ENCODE assay signal across 8 cellular contexts in the genomic region with DNA sequence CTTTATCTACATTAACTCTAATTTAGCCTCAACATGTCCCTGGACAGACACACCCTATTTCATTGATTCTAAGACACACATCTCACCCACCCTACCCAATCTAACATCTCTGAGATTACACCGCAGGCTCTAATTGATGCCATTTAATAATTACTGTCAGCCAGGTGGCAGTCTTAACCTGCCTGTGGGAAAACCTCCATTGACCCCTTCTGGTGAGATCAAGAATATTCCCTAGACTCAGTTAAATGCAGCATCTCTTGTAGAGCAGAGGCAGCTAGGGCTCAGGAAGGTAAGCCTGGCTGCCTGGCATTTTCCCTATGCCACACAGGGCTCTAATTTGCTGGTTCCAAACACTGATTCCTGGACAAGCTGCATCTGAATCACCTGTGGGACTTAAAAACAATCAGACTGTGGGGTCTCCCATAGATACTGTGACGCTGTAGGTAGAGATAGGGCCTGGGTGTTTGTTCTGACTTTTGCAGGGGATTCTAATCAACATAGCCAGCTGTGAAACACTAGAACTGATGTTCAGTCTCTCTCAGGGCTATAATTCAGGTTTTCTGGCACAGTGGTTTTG. TPM values are rescaled to one million over a fixed set of nuclear protein-coding genes. Genes with fewer than 3 reads are reported as not detected.
DNase-seq lines count a peak whose midpoint lies in the region; ATAC-seq and TF ChIP-seq lines count a peak whose summit lies in the region.

No MANE protein-coding gene starts in this region.

- TF ChIP-seq EP300 in sigmoid colon (IDR thresholded peaks at IDR 0.05) = no peak

- H3K27ac ChIP-seq in liver (ENCODE audit: low read depth in 1 of 2, low read length in 2 of 2) (no peak overlapping the region), sigmoid colon (no peak overlapping the region)

- H3K36me3 ChIP-seq in liver (ENCODE audit: control insufficient read depth in 4 of 4, insufficient read depth in 3 of 4, low read depth in 1 of 4, low read length in 3 of 4) = peaks cover 4 to 9% (median 7%) of the 10 kb centered on the region in 4 donors
- H3K36me3 ChIP-seq in sigmoid colon = peaks cover 4 to 26% (median 10%) of the 10 kb centered on the region in 4 donors

- H3K27me3 ChIP-seq in liver (ENCODE audit: control insufficient read depth in 4 of 4, insufficient read depth in 4 of 4, low read length in 3 of 4) (peaks cover 0 to 5% (median 0%) of the 10 kb centered on the region in 4 donors), sigmoid colon (peaks cover 0 to 10% (median under 1%) of the 10 kb centered on the region in 3 donors)

- TF ChIP-seq RAD21 in liver (IDR thresholded peaks at IDR 0.05) = peak; percentile 61 to 65

- H3K27ac Mint-ChIP-seq in activated CD4-positive, alpha-beta T cell treated with anti-CD3 and anti-CD28 coated beads, Interleukin-2, amount 10 ng/mL, durations not matched to agents 24 days and 14 days = no peak overlapping the region
- no peak overlapping the region for H3K27ac Mint-ChIP-seq in WTC11

- H3K4me3 ChIP-seq in liver (ENCODE audit: low read depth in 1 of 3, low read length in 3 of 3) = no peak overlapping the region
- H3K4me3 ChIP-seq in sigmoid colon = no peak overlapping the region

- no peaks in the 10 kb centered on the region for H3K9me3 Mint-ChIP-seq in activated CD4-positive, alpha-beta T cell treated with anti-CD3 and anti-CD28 coated beads, Interleukin-2, amount 10 ng/mL, durations not matched to agents 24 days and 14 days
- no peaks in the 10 kb centered on the region for H3K9me3 Mint-ChIP-seq in WTC11

- H3K4me3 Mint-ChIP-seq in activated CD4-positive, alpha-beta T cell treated with anti-CD3 and anti-CD28 coated beads, Interleukin-2, amount 10 ng/mL, durations not matched to agents 24 days and 14 days = no peak overlapping the region
- no peak overlapping the region for H3K4me3 Mint-ChIP-seq in WTC11

- H3K4me1 Mint-ChIP-seq in activated CD4-positive, alpha-beta T cell treated with anti-CD3 and anti-CD28 coated beads, Interleukin-2, amount 10 ng/mL, durations not matched to agents 24 days and 14 days = peaks cover 3% of the 10 kb centered on the region
- H3K4me1 Mint-ChIP-seq in WTC11 = peaks cover 3% of the 10 kb centered on the region; the same call in 1 of the 2 replicates

- CTCF ChIA-PET in WTC11 (lab: Charles Lee) = interaction anchor here (0.5 to 7.8 kb wide), 39 partner anchors 9 to 806 kb away, joined by 3 to 99 read pairs (median 6); partner anchors contain the start of genes DNAJC22, FAM186B, KCNH3 and PRPF40B

- intact Hi-C loops in activated CD4-positive, alpha-beta T cell treated with anti-CD3 and anti-CD28 coated beads, Interleukin-2, amount 10 ng/mL, durations not matched to agents 24 days and 14 days (cut with micrococcal nuclease) = no loop called here
- intact Hi-C loops in sigmoid colon (cut with DNase I) = no loop called here

- POLR2A ChIA-PET in WTC11 (lab: Charles Lee) = interaction anchor here (0.6 to 1.4 kb wide), 3 partner anchors 27 to 531 kb away, joined by 3 to 4 read pairs (median 4); partner anchors contain the start of gene SPATS2

- peak; percentile 62 for ATAC-seq in WTC11
- no peak for ATAC-seq in HG03045 (IDR thresholded peaks at IDR 0.05; ENCODE audit: unreplicated experiment)
- ATAC-seq in GM21737 (IDR thresholded peaks at IDR 0.05; ENCODE audit: unreplicated experiment) = no peak

- TF ChIP-seq CTCF in WTC11 (IDR thresholded peaks at IDR 0.05) (no peak), liver (IDR thresholded peaks at IDR 0.05; ENCODE audit: low read depth, low read length, missing input control) (peak; percentile 33), sigmoid colon (IDR thresholded peaks at IDR 0.05) (no peak)

- DNase-seq in activated CD4-positive, alpha-beta T cell treated with anti-CD3 and anti-CD28 coated beads, Interleukin-2, amount 10 ng/mL, durations not matched to agents 24 days and 14 days = peak; percentile 76
- no peak for DNase-seq in activated CD4-positive, alpha-beta T cell treated with anti-CD3 and anti-CD28 coated beads for 48 hours
- peak; percentile 71 for DNase-seq in NCI-H1436 (lab: John Stamatoyannopoulos, UW)
- DNase-seq in WTC11 (ENCODE audit: low spot score) = no peak
- no peak for DNase-seq in sigmoid colon

- no peak overlapping the region for H3K9ac ChIP-seq in liver (ENCODE audit: low read depth in 1 of 2, low read length in 2 of 2)

- WGBS in liver = 71% methylated on average over 2 of the region's 2 CpGs
- 57 to 68% methylated on average over 2 of the region's 2 CpGs for WGBS in sigmoid colon, 2 donors

- peaks cover 17% of the 10 kb centered on the region for H3K27me3 Mint-ChIP-seq in activated CD4-positive, alpha-beta T cell treated with anti-CD3 and anti-CD28 coated beads, Interleukin-2, amount 10 ng/mL, durations not matched to agents 24 days and 14 days
- peaks cover 33% of the 10 kb centered on the region for H3K27me3 Mint-ChIP-seq in WTC11 (ENCODE audit: low read depth)

- peaks cover 12% of the 10 kb centered on the region for H3K36me3 Mint-ChIP-seq in activated CD4-positive, alpha-beta T cell treated with anti-CD3 and anti-CD28 coated beads, Interleukin-2, amount 10 ng/mL, durations not matched to agents 24 days and 14 days (ENCODE audit: low read depth)
- H3K36me3 Mint-ChIP-seq in WTC11 = peaks cover 3% of the 10 kb centered on the region

- H3K9me3 ChIP-seq in liver (ENCODE audit: control insufficient read depth in 4 of 4, low read length in 3 of 4) (no peaks in the 10 kb centered on the region), sigmoid colon (no peaks in the 10 kb centered on the region)

- no peak for TF ChIP-seq POLR2A in sigmoid colon (IDR thresholded peaks at IDR 0.05)

- peaks cover 7 to 48% (median 30%) of the 10 kb centered on the region in 4 donors for H3K4me1 ChIP-seq in liver (ENCODE audit: control insufficient read depth in 4 of 4, insufficient read depth in 4 of 4, low read length in 3 of 4)
- H3K4me1 ChIP-seq in sigmoid colon = peaks cover 0 to 10% (median 9%) of the 10 kb centered on the region in 4 donors

TF ChIP-seq in WTC11, 78 proteins besides CTCF, POLR2A, EP300 and RAD21:
- TF ChIP-seq NFATC4 (CRISPR knock-in tag; IDR thresholded peaks at IDR 0.05) (no peak), GTF2I (CRISPR knock-in tag; conservative IDR thresholded peaks at IDR 0.05) (no peak), CBFB (CRISPR knock-in tag; IDR thresholded peaks at IDR 0.05; ENCODE audit: low read depth) (no peak), ZNF121 (CRISPR knock-in tag; IDR thresholded peaks at IDR 0.05) (no peak), PRRX2 (CRISPR knock-in tag; IDR thresholded peaks at IDR 0.05) (no peak), MXD4 (CRISPR knock-in tag; IDR thresholded peaks at IDR 0.05; ENCODE audit: borderline replicate concordance) (no peak), NR2C2 (CRISPR knock-in tag; IDR thresholded peaks at IDR 0.05) (no peak), ELF4 (CRISPR knock-in tag; IDR thresholded peaks at IDR 0.05; ENCODE audit: low read depth) (no peak), RELA (CRISPR knock-in tag; IDR thresholded peaks at IDR 0.05; ENCODE audit: borderline replicate concordance) (no peak), TP53 (CRISPR knock-in tag; IDR thresholded peaks at IDR 0.05) (no peak), ZNF138 (CRISPR knock-in tag; conservative IDR thresholded peaks at IDR 0.05) (no peak)

TF ChIP-seq in liver, 16 proteins besides CTCF, POLR2A, EP300 and RAD21 (continues in another document):
- TF ChIP-seq SP1 (IDR thresholded peaks at IDR 0.05) (no peak), HNF4G (IDR thresholded peaks at IDR 0.05) (no peak), TAF1 (conservative IDR thresholded peaks at IDR 0.05) (no peak), JUND (IDR thresholded peaks at IDR 0.05) (no peak), HNF4A (conservative IDR thresholded peaks at IDR 0.05) (no peak), RXRA (IDR thresholded peaks at IDR 0.05) (no peak)
- TF ChIP-seq, protein P1, sequence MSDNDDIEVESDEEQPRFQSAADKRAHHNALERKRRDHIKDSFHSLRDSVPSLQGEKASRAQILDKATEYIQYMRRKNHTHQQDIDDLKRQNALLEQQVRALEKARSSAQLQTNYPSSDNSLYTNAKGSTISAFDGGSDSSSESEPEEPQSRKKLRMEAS (IDR thresholded peaks at IDR 0.05) = no peak
- TF ChIP-seq, protein P2, sequence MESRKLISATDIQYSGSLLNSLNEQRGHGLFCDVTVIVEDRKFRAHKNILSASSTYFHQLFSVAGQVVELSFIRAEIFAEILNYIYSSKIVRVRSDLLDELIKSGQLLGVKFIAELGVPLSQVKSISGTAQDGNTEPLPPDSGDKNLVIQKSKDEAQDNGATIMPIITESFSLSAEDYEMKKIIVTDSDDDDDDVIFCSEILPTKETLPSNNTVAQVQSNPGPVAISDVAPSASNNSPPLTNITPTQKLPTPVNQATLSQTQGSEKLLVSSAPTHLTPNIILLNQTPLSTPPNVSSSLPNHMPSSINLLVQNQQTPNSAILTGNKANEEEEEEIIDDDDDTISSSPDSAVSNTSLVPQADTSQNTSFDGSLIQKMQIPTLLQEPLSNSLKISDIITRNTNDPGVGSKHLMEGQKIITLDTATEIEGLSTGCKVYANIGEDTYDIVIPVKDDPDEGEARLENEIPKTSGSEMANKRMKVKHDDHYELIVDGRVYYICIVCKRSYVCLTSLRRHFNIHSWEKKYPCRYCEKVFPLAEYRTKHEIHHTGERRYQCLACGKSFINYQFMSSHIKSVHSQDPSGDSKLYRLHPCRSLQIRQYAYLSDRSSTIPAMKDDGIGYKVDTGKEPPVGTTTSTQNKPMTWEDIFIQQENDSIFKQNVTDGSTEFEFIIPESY (IDR thresholded peaks at IDR 0.05) = no peak

RNA-seq across cellular contexts. Expression of gene MCRS1, which starts 14.3 kb away (rescaled TPM):
- 71.4 and 79.6 TPM in 2 replicates for total RNA-seq in activated CD4-positive, alpha-beta T cell treated with anti-CD3 and anti-CD28 coated beads, Interleukin-2, amount 10 ng/mL, durations not matched to agents 24 days and 14 days
- total RNA-seq in WTC11 (2021) (94.8 to 105 TPM (median 96.5 TPM) in 3 replicates), liver (10 to 100 TPM; 24.8 to 33.1 TPM), sigmoid colon (10 to 100 TPM; 33.6 to 59.3 (median 48.0) TPM)
- polyA plus RNA-seq in liver (10 to 100 TPM; 20.0 to 27.4 TPM), sigmoid colon (10 to 100 TPM; 43.8 to 61.0 (median 46.0) TPM)

RNA-seq across cellular contexts. Expression of gene KCNH3, which starts 14.8 kb away (rescaled TPM):
- total RNA-seq in activated CD4-positive, alpha-beta T cell treated with anti-CD3 and anti-CD28 coated beads, Interleukin-2, amount 10 ng/mL, durations not matched to agents 24 days and 14 days = 1.5 and 2.1 TPM in 2 replicates
- total RNA-seq in WTC11 (2021) = 0.27 to 0.44 TPM (median 0.44 TPM) in 3 replicates
- under 1 TPM in 1 of 2 donors, not detected in 1; 0.19 TPM for total RNA-seq in liver
- under 1 TPM; 0.07 to 0.24 TPM for polyA plus RNA-seq in liver
- total RNA-seq in sigmoid colon = under 1 TPM in 2 of 4 donors, not detected in 2; 0.14 to 0.83 TPM
- under 1 TPM in 1 of 3 donors, not detected in 2; 0.36 TPM for polyA plus RNA-seq in sigmoid colon

RNA-seq across cellular contexts. Expression of gene FAM186B, which starts 51.8 kb away (rescaled TPM):
- total RNA-seq in activated CD4-positive, alpha-beta T cell treated with anti-CD3 and anti-CD28 coated beads, Interleukin-2, amount 10 ng/mL, durations not matched to agents 24 days and 14 days = 0.16 and 0.33 TPM in 2 replicates
- total RNA-seq in WTC11 (2021) (0.16 to 0.39 TPM (median 0.21 TPM) in 3 replicates), liver (under 1 TPM; 0.19 to 0.84 TPM), sigmoid colon (under 1 TPM in 2 of 4 donors, not detected in 2; 0.16 to 0.54 TPM)
- polyA plus RNA-seq in liver (under 1 TPM; 0.33 to 0.51 TPM), sigmoid colon (under 1 TPM in 1 of 3 donors, not detected in 2; 0.22 TPM)

Comparison
In these comparisons a context has a peak if more than half of its experiments do, and no peak if none do; other contexts are left out.
1. DNase-seq: peak in activated CD4-positive, alpha-beta T cell treated with anti-CD3 and anti-CD28 coated beads, Interleukin-2, amount 10 ng/mL, durations not matched to agents 24 days and 14 days (single experiment) and NCI-H1436 (single experiment); none in activated CD4-positive, alpha-beta T cell treated with anti-CD3 and anti-CD28 coated beads for 48 hours (single experiment), WTC11 (single experiment) and sigmoid colon (single experiment).